ENCODE assay signal across 1 cellular context in the genomic region with DNA sequence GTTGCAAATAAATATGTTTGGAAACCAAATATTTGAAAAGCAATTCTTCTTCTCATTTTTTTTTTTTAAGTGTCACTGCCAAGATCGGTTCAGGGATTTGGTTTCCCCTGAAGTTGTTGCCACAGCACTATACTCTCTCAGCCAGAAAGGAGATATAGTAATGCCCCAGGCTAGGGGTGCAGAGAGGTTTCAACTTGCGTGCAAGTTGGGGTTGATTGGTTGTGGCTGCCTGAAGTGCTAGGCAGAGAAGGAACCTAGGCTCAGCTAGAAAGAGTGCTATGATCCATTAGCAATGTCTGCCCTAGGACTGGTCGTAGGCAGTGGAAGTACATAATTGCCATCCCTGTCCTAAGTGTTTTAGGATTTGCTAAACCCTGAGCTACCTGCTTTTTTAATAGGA.
TF ChIP-seq lines count a peak whose summit lies in the region.

No MANE protein-coding gene starts in this region.

TF ChIP-seq in GM23338, 12 proteins besides CTCF, POLR2A, EP300 and RAD21 (continued from another document):
- no peak for TF ChIP-seq ZNF462 (CRISPR knock-in tag; IDR thresholded peaks at IDR 0.05)
- no peak for TF ChIP-seq NANOG (IDR thresholded peaks at IDR 0.05; ENCODE audit: borderline replicate concordance)
- no peak for TF ChIP-seq CREB1 (CRISPR knock-in tag; IDR thresholded peaks at IDR 0.05; ENCODE audit: low read depth)
